ENCODE assay signal across 10 cellular contexts in genomic region chr21:45443595-45444181, GRCh38. TPM values are rescaled to one million over a fixed set of nuclear protein-coding genes. Genes with fewer than 3 reads are reported as not detected.
DNase-seq lines count a peak whose midpoint lies in the region; ATAC-seq and TF ChIP-seq lines count a peak whose summit lies in the region.
"Had no signal": no experiment of that assay in that cellular context is flagged by ENCODE, and none has a peak within 500 bp of the region (broad histone marks: within the 10 kb centered on the region; RNA-seq: fewer than 3 reads in every experiment).

No MANE protein-coding gene starts in this region.

- H3K4me3 Mint-ChIP-seq in glutamatergic neuron (ENCODE audit: unreplicated experiment) = no peak overlapping the region

- CTCF ChIA-PET in OCI-LY7 (lab: Charles Lee; ENCODE audit: unreplicated experiment) = no interaction called here

- no peaks in the 10 kb centered on the region for H4K20me1 ChIP-seq in OCI-LY7 (ENCODE audit: insufficient read depth, low read length)

- peaks cover 5% of the 10 kb centered on the region; the same call in 1 of the 2 replicates for H3K9me3 ChIP-seq in OCI-LY7 (ENCODE audit: low read length)

- H2AFZ ChIP-seq in OCI-LY7 (ENCODE audit: low read length) = no peak overlapping the region

- H3K79me2 ChIP-seq in OCI-LY7 (ENCODE audit: insufficient read depth, low read depth, low read length) = no peaks in the 10 kb centered on the region

- no peak overlapping the region for H3K27ac Mint-ChIP-seq in glutamatergic neuron (ENCODE audit: unreplicated experiment)

- H3K27ac ChIP-seq in OCI-LY7 (ENCODE audit: low read depth, low read length, poor library complexity, severe bottlenecking) = no peak overlapping the region

- DNase-seq in left cardiac atrium (peak; percentile 21), cardiac septum (ENCODE audit: low spot score) (no peak), NOMO-1 treated with dmso at 0.1 percent for 144 hours (lab: John Stamatoyannopoulos, UW; ENCODE audit: unreplicated experiment) (peak; percentile 6), glutamatergic neuron (peak; percentile 7), SIG-M5 (lab: John Stamatoyannopoulos, UW) (no peak), OCI-LY7 (ENCODE audit: low spot score) (no peak), H4 (ENCODE audit: low spot score) (no peak)
- DNase-seq: activated T-cell treated with anti-CD3 and anti-CD28 coated beads, Interleukin-2, amount 50 U/mL, for 1 hour; T1000 had no signal

- H3K4me1 Mint-ChIP-seq in glutamatergic neuron (ENCODE audit: low read depth, unreplicated experiment) = no peaks in the 10 kb centered on the region

- intact Hi-C loops in left cardiac atrium (cut with DNase I) = loop anchor here in 1 of 2 donors (5.0 kb wide), 1 partner anchor 151 kb away; no protein-coding TSS in a partner anchor
- intact Hi-C loops in cardiac septum (cut with DNase I) = no loop called here
- intact Hi-C loops in OCI-LY7 (cut with micrococcal nuclease; ENCODE audit: unreplicated experiment) = no loop called here

- no peaks in the 10 kb centered on the region for H3K4me1 ChIP-seq in OCI-LY7 (ENCODE audit: insufficient read depth, low read length, poor library complexity, severe bottlenecking)

- no peaks in the 10 kb centered on the region for H3K36me3 ChIP-seq in OCI-LY7 (ENCODE audit: insufficient read depth, low read length)

- POLR2A ChIA-PET in OCI-LY7 (lab: Charles Lee) = no interaction called here

- no peaks in the 10 kb centered on the region for H3K9me3 Mint-ChIP-seq in glutamatergic neuron (ENCODE audit: unreplicated experiment)

- H3K36me3 Mint-ChIP-seq in glutamatergic neuron (ENCODE audit: unreplicated experiment) = peaks cover 12% of the 10 kb centered on the region

- peaks cover 9% of the 10 kb centered on the region for H3K27me3 Mint-ChIP-seq in glutamatergic neuron (ENCODE audit: unreplicated experiment)

- no peak overlapping the region for H3K4me2 ChIP-seq in OCI-LY7 (ENCODE audit: low read length)

- TF ChIP-seq CTCF in glutamatergic neuron (IDR thresholded peaks at IDR 0.05; ENCODE audit: partially characterized antibody, unreplicated experiment) = no peak
- TF ChIP-seq CTCF in OCI-LY7 (conservative IDR thresholded peaks at IDR 0.05; ENCODE audit: low read length) = no peak

- ATAC-seq in left cardiac atrium (no peak), HG03565 (IDR thresholded peaks at IDR 0.05; ENCODE audit: unreplicated experiment) (no peak)

- no peaks in the 10 kb centered on the region for H3K9me2 ChIP-seq in OCI-LY7 (ENCODE audit: insufficient read depth, low read length)

- H3K4me3 ChIP-seq in OCI-LY7 (ENCODE audit: low read depth, low read length, poor library complexity, severe bottlenecking) = no peak overlapping the region

- no TSS peak for BruUV-seq in OCI-LY7 (replicated peaks; lab: Mats Ljungman, UMichigan)

RNA-seq across cellular contexts. Expression of gene COL18A1, which starts 38.7 kb away (rescaled TPM):
- total RNA-seq in left cardiac atrium = 100 to 1,000 TPM in 1 of 2 donors, 10 to 100 TPM in 1; 53.4 to 104 TPM
- 77.0 TPM for total RNA-seq in cardiac septum
- total RNA-seq in glutamatergic neuron (ENCODE audit: unreplicated experiment) = 9.5 TPM
- 4.9 and 7.4 TPM in 2 replicates for total RNA-seq in OCI-LY7 (2014; rRNA removed; shearing (Covaris generic))
- total RNA-seq in OCI-LY7 (2022) = 0.18 and 0.23 TPM in 2 replicates
- 8.4 and 15.1 TPM in 2 replicates for total RNA-seq in H4 (2014; rRNA removed; shearing (Covaris generic))

Comparison
In these comparisons a context has a peak if more than half of its experiments do, and no peak if none do; other contexts are left out.
1. DNase-seq: peak in left cardiac atrium (single experiment), NOMO-1 treated with dmso at 0.1 percent for 144 hours (single experiment) and glutamatergic neuron (single experiment); none in cardiac septum (single experiment), SIG-M5 (single experiment), OCI-LY7 (single experiment) and H4 (single experiment).